In genomic region chr12:54280401-54281260, GRCh38 we compare ENCODE assay signal across 1 cellular context.
TF ChIP-seq lines count a peak whose summit lies in the region.

Gene HNRNPA1 (plus strand): TSS chr12:54280726. CDS start chr12:54280808, 82 bp downstream.

TF ChIP-seq in HepG2, 621 proteins besides CTCF, POLR2A, EP300 and RAD21 (continued from another document and continues in another):
- peak; percentile 58; the same call in 1 of the 2 replicates for TF ChIP-seq MLXIP (CRISPR knock-in tag; IDR thresholded peaks at IDR 0.05; ENCODE audit: borderline replicate concordance)
- TF ChIP-seq ELF4 (CRISPR knock-in tag; IDR thresholded peaks at IDR 0.05; ENCODE audit: borderline replicate concordance) = peak; percentile 86; the same call in 1 of the 2 replicates
- TF ChIP-seq THAP9 (CRISPR knock-in tag; IDR thresholded peaks at IDR 0.05; ENCODE audit: borderline replicate concordance) = peak; percentile 4; the same call in 1 of the 2 replicates
- peak; percentile 34; the same call in 1 of the 2 replicates for TF ChIP-seq MED1 (CRISPR knock-in tag; IDR thresholded peaks at IDR 0.05)
- TF ChIP-seq SALL1 (CRISPR knock-in tag; IDR thresholded peaks at IDR 0.05) = peak; percentile 62
- peak; percentile 67 for TF ChIP-seq ARNT2 (CRISPR knock-in tag; IDR thresholded peaks at IDR 0.05; ENCODE audit: low read depth)
- TF ChIP-seq ZNF629 (CRISPR knock-in tag; conservative IDR thresholded peaks at IDR 0.05) = peak; percentile 74
- TF ChIP-seq SP1 (IDR thresholded peaks at IDR 0.05) = no peak
- TF ChIP-seq SP1 (CRISPR knock-in tag; IDR thresholded peaks at IDR 0.05) = peak; percentile 43; the same call in 1 of the 2 replicates
- TF ChIP-seq KLF6 (CRISPR knock-in tag; IDR thresholded peaks at IDR 0.05) = peak; percentile 60; the same call in 1 of the 2 replicates
- TF ChIP-seq ATAD3A (CRISPR knock-in tag; IDR thresholded peaks at IDR 0.05) = peak; percentile 50; the same call in 1 of the 2 replicates
- TF ChIP-seq SUZ12 (IDR thresholded peaks at IDR 0.05; ENCODE audit: low read depth, low read length) = no peak
- peak; percentile 75; the same call in 1 of the 2 replicates for TF ChIP-seq MED13 (CRISPR knock-in tag; IDR thresholded peaks at IDR 0.05)
- TF ChIP-seq ZBTB14 (CRISPR knock-in tag; IDR thresholded peaks at IDR 0.05) = 0 out of 2 replicates have a peak, but pooled peaks have one; percentile 20
- TF ChIP-seq RBAK (CRISPR knock-in tag; IDR thresholded peaks at IDR 0.05) = no peak
- 0 out of 2 replicates have a peak, but pooled peaks have one; percentile 52 for TF ChIP-seq ZBTB34 (CRISPR knock-in tag; IDR thresholded peaks at IDR 0.05)
- TF ChIP-seq ZNF331 (CRISPR knock-in tag; IDR thresholded peaks at IDR 0.05) = peak; percentile 46; the same call in 1 of the 2 replicates
- no peak for TF ChIP-seq ZBTB40 (IDR thresholded peaks at IDR 0.05)
- peak; percentile 78 for TF ChIP-seq ZBTB40 (CRISPR knock-in tag; IDR thresholded peaks at IDR 0.05)
- TF ChIP-seq NR2F6 (IDR thresholded peaks at IDR 0.05) = peak; percentile 41; the same call in 1 of the 2 replicates
- TF ChIP-seq NR2F6 (CRISPR knock-in tag; IDR thresholded peaks at IDR 0.05) = no peak
- TF ChIP-seq TAF1 (CRISPR knock-in tag; IDR thresholded peaks at IDR 0.05) = peak; percentile 99
- TF ChIP-seq GZF1 (CRISPR knock-in tag; IDR thresholded peaks at IDR 0.05) = no peak
- no peak for TF ChIP-seq ZBTB43 (CRISPR knock-in tag; conservative IDR thresholded peaks at IDR 0.05)
- TF ChIP-seq TMF1 (CRISPR knock-in tag; IDR thresholded peaks at IDR 0.05; ENCODE audit: low read depth) = 0 out of 2 replicates have a peak, but pooled peaks have one; percentile 10
- peak; percentile 68 for TF ChIP-seq ZC3H13 (CRISPR knock-in tag; IDR thresholded peaks at IDR 0.05)
- peak; percentile 71 for TF ChIP-seq ARID4A (CRISPR knock-in tag; IDR thresholded peaks at IDR 0.05; ENCODE audit: borderline replicate concordance)
- TF ChIP-seq ZNF777 (CRISPR knock-in tag; IDR thresholded peaks at IDR 0.05) = peak; percentile 46; the same call in 1 of the 2 replicates
- TF ChIP-seq PHF20 (CRISPR knock-in tag; IDR thresholded peaks at IDR 0.05) = 0 out of 2 replicates have a peak, but pooled peaks have one; percentile 50
- peak; percentile 85 for TF ChIP-seq TBX2 (CRISPR knock-in tag; IDR thresholded peaks at IDR 0.05; ENCODE audit: borderline replicate concordance)
- peak; percentile 11; the same call in 1 of the 2 replicates for TF ChIP-seq SMYD3 (CRISPR knock-in tag; IDR thresholded peaks at IDR 0.05)
- TF ChIP-seq ZNF879 (CRISPR knock-in tag; IDR thresholded peaks at IDR 0.05) = peak; percentile 81; the same call in 1 of the 2 replicates
- TF ChIP-seq MXI1 (IDR thresholded peaks at IDR 0.05; ENCODE audit: borderline replicate concordance, low read depth, low read length) = peak; percentile 35; the same call in 2 of the 3 replicates
- peak; percentile 82; the same call in 1 of the 2 replicates for TF ChIP-seq CCDC6 (CRISPR knock-in tag; IDR thresholded peaks at IDR 0.05)
- TF ChIP-seq ZNF263 (CRISPR knock-in tag; IDR thresholded peaks at IDR 0.05) = no peak; the same call in none of the 2 replicates
- TF ChIP-seq TGIF2 (CRISPR knock-in tag; IDR thresholded peaks at IDR 0.05) = peak; percentile 84
